10 cellular contexts compared by ENCODE assay signal in genomic region chr18:58535340-58536186, GRCh38.
DNase-seq lines count a peak whose midpoint lies in the region; ATAC-seq and TF ChIP-seq lines count a peak whose summit lies in the region.
"Had no signal": no experiment of that assay in that cellular context is flagged by ENCODE, and none has a peak within 500 bp of the region (broad histone marks: within the 10 kb centered on the region; RNA-seq: fewer than 3 reads in every experiment).

No MANE protein-coding gene starts in this region.

- H3K27ac ChIP-seq in gastrocnemius medialis (no peak overlapping the region), tibial artery (no peak overlapping the region)

- peaks cover 2% of the 10 kb centered on the region for H3K9me3 Mint-ChIP-seq in activated naive CD8-positive, alpha-beta T cell treated with anti-CD3 and anti-CD28 coated beads, Interleukin-2, amount 10 ng/mL, durations not matched to agents 7 days and 5 days
- H3K9me3 Mint-ChIP-seq: neural crest cell had no signal

- no peak overlapping the region for H3K4me3 Mint-ChIP-seq in activated naive CD8-positive, alpha-beta T cell treated with anti-CD3 and anti-CD28 coated beads, Interleukin-2, amount 10 ng/mL, durations not matched to agents 7 days and 5 days
- H3K4me3 Mint-ChIP-seq: neural crest cell had no signal

- no peaks in the 10 kb centered on the region for H3K27me3 ChIP-seq in gastrocnemius medialis
- H3K27me3 ChIP-seq in tibial artery = peaks cover 0 to 3% of the 10 kb centered on the region in 2 donors

- peaks cover 2% of the 10 kb centered on the region for H3K36me3 Mint-ChIP-seq in activated naive CD8-positive, alpha-beta T cell treated with anti-CD3 and anti-CD28 coated beads, Interleukin-2, amount 10 ng/mL, durations not matched to agents 7 days and 5 days

- H3K36me3 ChIP-seq in gastrocnemius medialis = no peaks in the 10 kb centered on the region
- no peaks in the 10 kb centered on the region for H3K36me3 ChIP-seq in tibial artery

- in situ Hi-C loops in gastrocnemius medialis (cut with MboI; ENCODE audit: low sequenced_read_pairs in 4 of 4) = loop anchor here (25.0 kb wide), 2 partner anchors 127 to 527 kb away; partner anchors contain the start of gene MALT1 (in 2 of the 4)

- intact Hi-C loops in gastrocnemius medialis (cut with DNase I; ENCODE audit: low total_unique reads) = no loop called here
- intact Hi-C loops in tibial artery (cut with DNase I; ENCODE audit: low total_unique reads) = no loop called here

- peaks cover 3% of the 10 kb centered on the region for H3K27me3 Mint-ChIP-seq in activated naive CD8-positive, alpha-beta T cell treated with anti-CD3 and anti-CD28 coated beads, Interleukin-2, amount 10 ng/mL, durations not matched to agents 7 days and 5 days

- H3K4me1 ChIP-seq in gastrocnemius medialis (peaks cover 7 to 9% of the 10 kb centered on the region in 2 donors), tibial artery (no peaks in the 10 kb centered on the region)

- POLR2A ChIA-PET in activated naive CD8-positive, alpha-beta T cell treated with anti-CD3 and anti-CD28 coated beads, Interleukin-2, amount 10 ng/mL, durations not matched to agents 7 days and 5 days (lab: Charles Lee) = no interaction called here

- no peak for DNase-seq in activated naive CD8-positive, alpha-beta T cell treated with anti-CD3 and anti-CD28 coated beads, Interleukin-2, amount 10 ng/mL, durations not matched to agents 7 days and 5 days
- DNase-seq in inferior parietal cortex (ENCODE audit: extremely low spot score) (no peak), NCI-H1105 (lab: John Stamatoyannopoulos, UW) (no peak), gastrocnemius medialis (no peak), tibial artery (no peak)

- ATAC-seq in GM19452 (IDR thresholded peaks at IDR 0.05; ENCODE audit: unreplicated experiment) (peak; percentile 62), HG03354 (IDR thresholded peaks at IDR 0.05; ENCODE audit: poor library complexity, severe bottlenecking, unreplicated experiment) (peak; percentile 81), gastrocnemius medialis (no peak)
- ATAC-seq in activated naive CD8-positive, alpha-beta T cell treated with anti-CD3 and anti-CD28 coated beads, Interleukin-2, amount 10 ng/mL, durations not matched to agents 7 days and 5 days (ENCODE audit: low read depth) = peak; percentile 50
- ATAC-seq: HCT116 had no signal

- no peaks in the 10 kb centered on the region for H3K9me3 ChIP-seq in gastrocnemius medialis
- no peaks in the 10 kb centered on the region for H3K9me3 ChIP-seq in tibial artery

- no peak overlapping the region for H3K27ac Mint-ChIP-seq in activated naive CD8-positive, alpha-beta T cell treated with anti-CD3 and anti-CD28 coated beads, Interleukin-2, amount 10 ng/mL, durations not matched to agents 7 days and 5 days

- TF ChIP-seq CTCF in gastrocnemius medialis (IDR thresholded peaks at IDR 0.05 in 4 of 5, conservative IDR thresholded peaks at IDR 0.05 in 1 of 5) (no peak), tibial artery (IDR thresholded peaks at IDR 0.05) (no peak)

- H3K4me1 Mint-ChIP-seq in activated naive CD8-positive, alpha-beta T cell treated with anti-CD3 and anti-CD28 coated beads, Interleukin-2, amount 10 ng/mL, durations not matched to agents 7 days and 5 days = peaks cover 21% of the 10 kb centered on the region

- H3K4me3 ChIP-seq in GM08714 (ENCODE audit: low read length) (peak overlapping the region; percentile 65), gastrocnemius medialis (no peak overlapping the region), tibial artery (no peak overlapping the region)

- TF ChIP-seq POLR2A in gastrocnemius medialis (IDR thresholded peaks at IDR 0.05) = no peak

Comparison
In these comparisons a context has a peak if more than half of its experiments do, and no peak if none do; other contexts are left out.
1. ATAC-seq: peak in GM19452 (single experiment), HG03354 (single experiment) and activated naive CD8-positive, alpha-beta T cell treated with anti-CD3 and anti-CD28 coated beads, Interleukin-2, amount 10 ng/mL, durations not matched to agents 7 days and 5 days (single experiment); none in gastrocnemius medialis (0 of 2).